31 cellular contexts compared by ENCODE assay signal in the genomic region with DNA sequence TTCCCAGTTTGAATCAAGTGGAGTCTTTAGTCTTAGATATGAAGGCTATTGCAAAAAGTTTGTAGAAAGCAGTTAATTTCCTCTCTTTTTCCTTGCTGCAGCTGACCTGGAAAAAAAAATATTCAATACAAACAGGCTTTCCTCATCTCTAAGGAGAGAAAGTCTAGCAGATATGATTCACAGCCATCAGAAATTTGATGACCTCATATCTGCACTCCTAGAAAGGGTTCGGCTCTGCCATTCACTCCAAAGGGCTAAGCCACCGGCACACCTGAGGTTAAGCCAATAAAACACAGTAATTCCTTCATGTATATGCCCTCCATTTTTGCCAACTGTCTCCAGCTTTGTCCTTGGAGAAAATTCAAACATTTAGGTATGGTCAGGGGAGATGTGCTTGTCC. TPM values are rescaled to one million over a fixed set of nuclear protein-coding genes. Genes with fewer than 3 reads are reported as not detected.
"Had no signal": no experiment of that assay in that cellular context is flagged by ENCODE, and none has a peak within 500 bp of the region (broad histone marks: within the 10 kb centered on the region; RNA-seq: fewer than 3 reads in every experiment).

No MANE protein-coding gene starts in this region.

- ATAC-seq: activated CD8-positive, alpha-beta T cell treated with anti-CD3 and anti-CD28 coated beads for 36 hours; activated naive CD4-positive, alpha-beta T cell treated with anti-CD3 and anti-CD28 coated beads, Interleukin-2, amount 50 U/mL, for 72 hours; body of pancreas; PC-3 had no signal

- H3K27ac Mint-ChIP-seq: activated CD4-positive, alpha-beta T cell treated with anti-CD3 and anti-CD28 coated beads, Interleukin-2, amount 10 ng/mL, durations not matched to agents 24 days and 14 days; activated CD8-positive, alpha-beta T cell treated with anti-CD3 and anti-CD28 coated beads for 36 hours; activated naive CD4-positive, alpha-beta T cell treated with anti-CD3 and anti-CD28 coated beads for 36 hours; activated naive CD4-positive, alpha-beta T cell treated with anti-CD3 and anti-CD28 coated beads, Interleukin-2, amount 50 U/mL, for 72 hours; activated T-helper 2 cell treated with anti-CD3 and anti-CD28 coated beads, Interferon-gamma antibody, Interleukin-2, Interleukin-4, amounts not matched to agents 10 μg/mL and 5 μg/mL and 100 μg/mL, durations not matched to agents 14 hours and 24 hours and 36 hours had no signal

- H3K4me1 ChIP-seq: adrenal gland, Peyer's patch had no signal

- H3K36me3 ChIP-seq: adrenal gland, Peyer's patch had no signal

- H3K4me3 Mint-ChIP-seq: activated CD4-positive, alpha-beta T cell treated with anti-CD3 and anti-CD28 coated beads, Interleukin-2, amount 10 ng/mL, durations not matched to agents 24 days and 14 days; activated CD8-positive, alpha-beta T cell treated with anti-CD3 and anti-CD28 coated beads for 36 hours; activated naive CD4-positive, alpha-beta T cell treated with anti-CD3 and anti-CD28 coated beads for 36 hours had no signal

- H3K27me3 ChIP-seq: adrenal gland, body of pancreas, Peyer's patch had no signal

- H3K27ac ChIP-seq: adrenal gland, body of pancreas, Peyer's patch, RWPE1 had no signal

- DNase-seq: activated CD4-positive, alpha-beta T cell treated with anti-CD3 and anti-CD28 coated beads, Interleukin-2, amount 10 ng/mL, durations not matched to agents 24 days and 14 days; activated CD4-positive, alpha-beta T cell treated with anti-CD3 and anti-CD28 coated beads, Interleukin-2, amount 50 U/mL, for 4 hours; activated CD8-positive, alpha-beta T cell treated with anti-CD3 and anti-CD28 coated beads for 36 hours; activated gamma-delta T cell treated with Interleukin-2 at 50 U/mL for 16 hours; activated naive CD4-positive, alpha-beta T cell treated with anti-CD3 and anti-CD28 coated beads for 36 hours; activated T-cell treated with anti-CD3 and anti-CD28 coated beads, Interleukin-2, amount 50 U/mL, for 1 hour; adrenal gland; body of pancreas; central memory CD4-positive, alpha-beta T cell; Kasumi-1; KG1; MM.1S; NCI-H1092; NCI-H1436 treated with DMSO at 0.1 percent for 48 hours; NCI-H1694 treated with DMSO at 0.1 percent for 48 hours; NCI-H2029; NCI-H2107; NCI-H2171; NCI-H510A; NCI-H526; NCI-H748 treated with DMSO at 0.1 percent for 48 hours; NK-92 treated with Interleukin-12 subunit alpha and Interleukin-12 subunit beta, amount 100 ng/mL, for 24 hours; PC-3; Peyer's patch; Right ventricle myocardium superior; SW 1271; T1000 had no signal

- H3K9me3 ChIP-seq: adrenal gland, body of pancreas, Peyer's patch had no signal

- H3K4me3 ChIP-seq: adrenal gland, body of pancreas, Peyer's patch had no signal

RNA-seq across cellular contexts. Expression of gene LY86, which starts 18.8 kb away (rescaled TPM):
- total RNA-seq: astrocyte, PC-3 had no signal
